8 cellular contexts compared by ENCODE assay signal in the genomic region with DNA sequence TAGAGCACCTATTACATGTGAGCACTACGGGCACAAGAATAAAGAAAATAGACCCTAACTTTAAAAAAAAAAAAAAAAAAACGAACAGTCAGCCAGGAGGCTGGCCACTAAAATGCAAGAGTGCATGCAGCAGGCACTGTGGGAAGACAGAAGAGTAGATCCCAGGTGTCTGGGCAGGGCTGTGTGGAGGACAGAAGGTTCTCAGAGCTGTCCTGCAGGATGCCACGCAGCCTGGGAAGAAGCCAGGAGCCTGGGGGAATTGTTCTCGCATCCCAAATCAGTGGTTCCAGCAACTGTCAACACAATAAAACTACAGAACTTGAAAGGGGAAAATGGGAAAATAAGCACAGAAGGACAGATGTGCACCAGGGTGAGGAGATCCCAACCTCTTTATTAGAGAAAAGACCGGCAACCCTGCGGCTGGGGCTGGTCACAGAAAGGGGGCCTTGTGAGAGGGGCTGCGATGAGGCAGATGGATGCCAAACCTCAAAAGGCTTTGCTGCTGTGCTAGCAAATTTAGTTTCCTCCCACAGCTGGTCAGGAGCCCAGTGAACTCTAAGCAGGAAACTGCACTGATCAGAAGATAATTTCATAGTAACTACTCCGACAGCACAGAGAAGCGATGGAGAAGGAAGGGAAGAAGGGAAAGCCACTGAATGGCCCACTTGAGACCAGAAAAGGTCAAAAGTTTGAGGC. TPM values are rescaled to one million over a fixed set of nuclear protein-coding genes. Genes with fewer than 3 reads are reported as not detected.
DNase-seq lines count a peak whose midpoint lies in the region; ATAC-seq and TF ChIP-seq lines count a peak whose summit lies in the region.

No MANE protein-coding gene starts in this region.

- TF ChIP-seq POLR2A in testis (IDR thresholded peaks at IDR 0.05), result no peak

- no peaks in the 10 kb centered on the region for H3K27me3 ChIP-seq in testis

- peak overlapping the region; percentile 23 for H3K4me3 Mint-ChIP-seq in activated T-cell treated with anti-CD3 and anti-CD28 coated beads, Interleukin-2, amount 50 U/mL, for 24 hours

- no peak overlapping the region for H3K4me3 ChIP-seq in testis

- intact Hi-C loops in left cardiac atrium (cut with DNase I), result no loop called here
- intact Hi-C loops in testis (cut with DNase I; ENCODE audit: low total_unique reads), result no loop called here

- H3K36me3 Mint-ChIP-seq in activated T-cell treated with anti-CD3 and anti-CD28 coated beads, Interleukin-2, amount 50 U/mL, for 24 hours (ENCODE audit: low read depth), result no peaks in the 10 kb centered on the region

- H3K27me3 Mint-ChIP-seq in activated T-cell treated with anti-CD3 and anti-CD28 coated beads, Interleukin-2, amount 50 U/mL, for 24 hours, result no peaks in the 10 kb centered on the region

- TF ChIP-seq CTCF in VCaP (conservative IDR thresholded peaks at IDR 0.05), result no peak
- no peak for TF ChIP-seq CTCF in testis (IDR thresholded peaks at IDR 0.05)

- H3K9me3 ChIP-seq in testis, result no peaks in the 10 kb centered on the region

- H3K9me3 Mint-ChIP-seq in activated T-cell treated with anti-CD3 and anti-CD28 coated beads, Interleukin-2, amount 50 U/mL, for 24 hours, result no peaks in the 10 kb centered on the region

- peaks cover 68% of the 10 kb centered on the region for H3K4me1 Mint-ChIP-seq in activated T-cell treated with anti-CD3 and anti-CD28 coated beads, Interleukin-2, amount 50 U/mL, for 24 hours (ENCODE audit: low read depth)

- DNase-seq in activated T-cell treated with anti-CD3 and anti-CD28 coated beads, Interleukin-2, amount 50 U/mL, for 24 hours, result no peak
- DNase-seq in activated T-cell treated with anti-CD3 and anti-CD28 coated beads for 4 hours (no peak), left cardiac atrium (no peak), testis (peak; percentile 34), NCI-H1048 (lab: John Stamatoyannopoulos, UW) (no peak)
- no peak for DNase-seq in stimulated activated CD4-positive, alpha-beta T cell treated with anti-CD3 and anti-CD28 coated beads, Interleukin-12 subunit alpha, Interleukin-12 subunit beta, amount 100 ng/mL, for 4 hours

- peaks cover 16% of the 10 kb centered on the region for H3K4me1 ChIP-seq in testis

- peak; percentile 67 to 80 for ATAC-seq in left cardiac atrium
- no peak for ATAC-seq in HG03432 (IDR thresholded peaks at IDR 0.05; ENCODE audit: unreplicated experiment)

- no peaks in the 10 kb centered on the region for H3K36me3 ChIP-seq in testis (ENCODE audit: low read depth, missing control alignments)

- WGBS in testis, 2 donors, result 31 to 32% methylated on average over 9 of the region's 9 CpGs

- H3K27ac ChIP-seq in VCaP (peak overlapping the region; percentile 96), testis (peak overlapping the region in 1 of 2 donors; percentile 51)

- H3K27ac Mint-ChIP-seq in activated T-cell treated with anti-CD3 and anti-CD28 coated beads, Interleukin-2, amount 50 U/mL, for 24 hours, result peak overlapping the region; percentile 73

RNA-seq across cellular contexts. Expression of a gene that starts 30.9 kb away (rescaled TPM):
- total RNA-seq in left cardiac atrium (1 to 10 TPM; 6.6 to 9.7 TPM), testis (10 to 100 TPM; 46.1 to 55.3 TPM)
- 21.3 TPM for polyA plus RNA-seq in testis (ENCODE audit: insufficient read depth, low read depth, low replicate concordance)

Comparison
In these comparisons a context has a peak if more than half of its experiments do, and no peak if none do; other contexts are left out.
1. RNA of a gene that starts 30.9 kb away (total RNA-seq): 46.1 to 55.3 TPM in testis; 6.6 to 9.7 TPM in left cardiac atrium; every median in the first group is over 4 times any median in the second.